10 cellular contexts compared by ENCODE assay signal in the genomic region with DNA sequence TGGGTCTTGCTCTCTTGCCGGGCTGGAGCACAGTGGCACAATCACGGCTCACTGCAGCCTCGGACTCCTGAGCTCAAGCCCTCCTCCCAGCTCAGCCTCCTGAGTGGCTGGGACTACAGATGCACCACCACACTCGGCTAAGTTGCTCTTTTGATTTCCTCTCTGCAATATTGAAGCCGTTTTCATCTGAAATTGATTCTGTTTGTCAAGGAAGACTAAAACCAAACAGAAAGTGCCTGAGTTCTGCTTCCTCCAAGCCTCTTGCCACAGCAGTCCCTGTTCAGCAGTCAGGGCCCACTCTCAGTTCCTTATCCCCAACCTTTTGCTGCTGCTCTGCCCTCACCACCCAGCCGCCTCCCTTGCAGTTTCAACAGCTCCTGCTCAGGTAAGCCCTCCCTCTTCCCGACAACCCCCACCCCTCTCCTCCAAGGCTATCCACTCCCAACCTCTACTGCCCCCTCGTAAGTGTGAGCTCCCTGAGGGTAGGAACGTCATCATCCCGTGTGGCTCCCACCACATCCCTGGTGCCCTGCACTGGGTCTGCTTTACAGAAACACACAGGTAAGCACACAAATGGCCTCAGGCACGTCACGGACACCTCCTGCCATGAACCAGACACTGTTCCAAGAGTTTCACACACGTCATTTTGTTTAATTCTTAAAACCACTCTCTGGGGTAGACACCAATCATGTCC.
DNase-seq lines count a peak whose midpoint lies in the region; ATAC-seq and TF ChIP-seq lines count a peak whose summit lies in the region.
"Had no signal": no experiment of that assay in that cellular context is flagged by ENCODE, and none has a peak within 500 bp of the region (broad histone marks: within the 10 kb centered on the region; RNA-seq: fewer than 3 reads in every experiment).

No MANE protein-coding gene starts in this region.

- 77 to 82% methylated on average over 13 of the region's 13 CpGs for WGBS in lower leg skin, 2 donors

- no peaks in the 10 kb centered on the region for H3K27me3 ChIP-seq in colonic mucosa
- no peaks in the 10 kb centered on the region for H3K27me3 ChIP-seq in CD4-positive, alpha-beta memory T cell (ENCODE audit: insufficient read depth, low read length)

- no peaks in the 10 kb centered on the region for H3K36me3 ChIP-seq in colonic mucosa
- H3K36me3 ChIP-seq in CD4-positive, alpha-beta memory T cell (ENCODE audit: insufficient read depth, low read length): no peaks in the 10 kb centered on the region

- ATAC-seq in GM21360 (IDR thresholded peaks at IDR 0.05; ENCODE audit: unreplicated experiment) (peak; percentile 91), HG03354 (IDR thresholded peaks at IDR 0.05; ENCODE audit: poor library complexity, severe bottlenecking, unreplicated experiment) (peak; percentile 94)

- H3K36me3 Mint-ChIP-seq in CD4-positive, alpha-beta memory T cell: peaks cover 0 to 3% of the 10 kb centered on the region in 2 donors

- H3K4me1 ChIP-seq in colonic mucosa: peaks cover 9% of the 10 kb centered on the region
- H3K4me1 ChIP-seq in CD4-positive, alpha-beta memory T cell (ENCODE audit: insufficient read depth, low read length): peaks cover 18% of the 10 kb centered on the region

- TF ChIP-seq CTCF in GM12865 (IDR thresholded peaks at IDR 0.05; ENCODE audit: insufficient read depth, low read depth, low read length, missing control alignments): no peak
- TF ChIP-seq CTCF in colonic mucosa (IDR thresholded peaks at IDR 0.05): no peak
- no peak for TF ChIP-seq CTCF in lower leg skin (IDR thresholded peaks at IDR 0.05)

- peaks cover 18 to 33% (median 19%) of the 10 kb centered on the region in 4 donors for H3K4me1 Mint-ChIP-seq in CD4-positive, alpha-beta memory T cell

- CTCF ChIA-PET in CD4-positive, alpha-beta memory T cell (lab: Charles Lee; ENCODE audit: partially characterized antibody): no interaction called here

- H3K9ac ChIP-seq in colonic mucosa (ENCODE audit: low read depth in 2 of 2, low read length in 2 of 2): no peak overlapping the region

- peak overlapping the region; percentile 18 for H3K27ac ChIP-seq in colonic mucosa
- no peak overlapping the region for H3K27ac ChIP-seq in CD4-positive, alpha-beta memory T cell (ENCODE audit: low read depth, low read length)

- H3K9me3 ChIP-seq in colonic mucosa: no peaks in the 10 kb centered on the region
- no peaks in the 10 kb centered on the region for H3K9me3 ChIP-seq in CD4-positive, alpha-beta memory T cell (ENCODE audit: control insufficient read depth in 1 of 2, low read length in 2 of 2)

- intact Hi-C loops in colonic mucosa (cut with DNase I): no loop called here
- intact Hi-C loops in CD4-positive, alpha-beta memory T cell (cut with micrococcal nuclease): no loop called here
- intact Hi-C loops in lower leg skin (cut with DNase I; ENCODE audit: low total_unique reads): no loop called here

- POLR2A ChIA-PET in CD4-positive, alpha-beta memory T cell (lab: Charles Lee; ENCODE audit: partially characterized antibody): interaction anchor here (1.1 kb wide), 1 partner anchor 19 kb away, joined by 3 read pairs; no protein-coding TSS in a partner anchor

- H3K4me3 Mint-ChIP-seq in CD4-positive, alpha-beta memory T cell: peak overlapping the region in 1 of 8 donors; percentile 36
- H3K4me3 Mint-ChIP-seq: stimulated activated naive CD8-positive, alpha-beta T cell treated with anti-CD3 and anti-CD28 coated beads, Interleukin-15, Interleukin-2, amounts not matched to agents 100 ng/mL and 50 ng/mL, for 24 hours had no signal

- H3K4me3 ChIP-seq in GM12865 (ENCODE audit: low read depth, low read length) (peak overlapping the region; percentile 13), colonic mucosa (no peak overlapping the region), lower leg skin (ENCODE audit: low read depth, poor library complexity, severe bottlenecking) (no peak overlapping the region)
- no peak overlapping the region for H3K4me3 ChIP-seq in CD4-positive, alpha-beta memory T cell (ENCODE audit: low read length in 2 of 2)

- peaks cover 0 to 2% (median 0%) of the 10 kb centered on the region in 8 donors for H3K9me3 Mint-ChIP-seq in CD4-positive, alpha-beta memory T cell

- peak overlapping the region in 1 of 7 donors; percentile 77 for H3K27ac Mint-ChIP-seq in CD4-positive, alpha-beta memory T cell
- H3K27ac Mint-ChIP-seq: stimulated activated naive CD8-positive, alpha-beta T cell treated with anti-CD3 and anti-CD28 coated beads, Interleukin-15, Interleukin-2, amounts not matched to agents 100 ng/mL and 50 ng/mL, for 24 hours had no signal

- TF ChIP-seq POLR2A in lower leg skin (IDR thresholded peaks at IDR 0.05): no peak

- DNase-seq in GM12865 (ENCODE audit: low read depth) (peak; percentile 86), colonic mucosa (no peak), T1000 (lab: John Stamatoyannopoulos, UW) (no peak), DMS153 treated with DMSO at 0.1 percent for 48 hours (lab: John Stamatoyannopoulos, UW; ENCODE audit: unreplicated experiment) (no peak), lower leg skin (ENCODE audit: low spot score in 2 of 2) (no peak)
- DNase-seq in CD4-positive, alpha-beta memory T cell: no peak
- DNase-seq: NCI-H1092 had no signal

- H3K27me3 Mint-ChIP-seq in CD4-positive, alpha-beta memory T cell: peaks cover 0 to 1% of the 10 kb centered on the region in 2 donors
- H3K27me3 Mint-ChIP-seq: stimulated activated naive CD8-positive, alpha-beta T cell treated with anti-CD3 and anti-CD28 coated beads, Interleukin-15, Interleukin-2, amounts not matched to agents 100 ng/mL and 50 ng/mL, for 24 hours had no signal
